In the genomic region with DNA sequence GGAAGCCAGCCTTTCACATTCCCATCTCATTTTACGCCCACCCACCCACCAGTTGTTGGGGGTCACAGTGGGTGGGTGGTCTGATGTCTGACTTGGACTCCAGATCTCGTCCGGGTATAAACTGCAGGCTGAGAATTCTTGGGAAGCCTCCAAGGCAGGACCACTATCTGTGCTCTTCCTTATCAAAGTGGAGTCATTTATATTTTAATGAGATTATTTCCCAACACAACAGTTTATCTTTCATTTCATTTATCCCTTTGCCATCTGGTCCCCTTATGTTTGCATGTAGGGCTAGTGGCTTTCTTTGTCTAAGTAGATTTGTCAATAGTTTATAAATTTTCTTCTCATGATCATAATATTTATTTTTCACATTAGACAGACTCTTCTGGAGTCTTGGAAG, we compare ENCODE assay signal across 27 cellular contexts.
"Had no signal": no experiment of that assay in that cellular context is flagged by ENCODE, and none has a peak within 500 bp of the region (broad histone marks: within the 10 kb centered on the region; RNA-seq: fewer than 3 reads in every experiment).

No MANE protein-coding gene starts in this region.

- H3K9me3 ChIP-seq: ascending aorta, MG63, Peyer's patch, SJCRH30 had no signal

- ATAC-seq: activated naive CD4-positive, alpha-beta T cell treated with anti-CD3 and anti-CD28 coated beads, Interleukin-2, amount 50 U/mL, for 72 hours; activated naive CD8-positive, alpha-beta T cell treated with anti-CD3 and anti-CD28 coated beads, Interleukin-2, amount 50 U/mL, for 24 hours; activated T-cell treated with anti-CD3 and anti-CD28 coated beads, Interleukin-2, amount 50 U/mL, for 4 hours; WTC11 had no signal

- H3K27ac ChIP-seq: ascending aorta, Peyer's patch, RWPE1, SJCRH30 had no signal

- DNase-seq: activated CD4-positive, alpha-beta memory T cell treated with anti-CD3 and anti-CD28 coated beads for 36 hours; activated CD4-positive, alpha-beta T cell treated with anti-CD3 and anti-CD28 coated beads, Interleukin-2, amount 10 ng/mL, durations not matched to agents 24 days and 14 days; activated CD4-positive, CD25-positive, alpha-beta regulatory T cell treated with anti-CD3 and anti-CD28 coated beads, Interleukin-2, amount 50 U/mL, for 72 hours; activated CD8-positive, alpha-beta memory T cell treated with anti-CD3 and anti-CD28 coated beads for 24 hours; activated effector memory CD4-positive, alpha-beta T cell treated with anti-CD3 and anti-CD28 coated beads, Interleukin-2, amount 50 U/mL, for 16 hours; activated naive CD4-positive, alpha-beta T cell treated with Interleukin-2 at 50 U/mL for 16 hours; activated naive CD8-positive, alpha-beta T cell treated with anti-CD3 and anti-CD28 coated beads, Interleukin-2, amount 50 U/mL, for 24 hours; activated T-cell treated with anti-CD3 and anti-CD28 coated beads, Interleukin-2, amount 50 U/mL, for 4 hours; amniotic stem cell; MG63; MV-4-11; NCI-H1092 treated with DMSO at 0.1 percent for 48 hours; NCI-H1417 treated with DMSO at 0.1 percent for 48 hours; NCI-H1694; NCI-H2029; NCI-H2107; NCI-H2171 treated with DMSO at 0.1 percent for 48 hours; NCI-H226; NCI-H526; NCI-H774; Peyer's patch; Right ventricle myocardium superior had no signal

- H3K4me3 ChIP-seq: ascending aorta, MG63, Peyer's patch, SJCRH30 had no signal

- H3K27me3 ChIP-seq: ascending aorta, Peyer's patch had no signal

- H3K36me3 ChIP-seq: ascending aorta, MG63, Peyer's patch, SJCRH30 had no signal

- H3K4me1 ChIP-seq: ascending aorta had no signal
